ENCODE assay signal across 8 cellular contexts in genomic region chr17:67377727-67378443, GRCh38. TPM values are rescaled to one million over a fixed set of nuclear protein-coding genes. Genes with fewer than 3 reads are reported as not detected.
DNase-seq lines count a peak whose midpoint lies in the region; ATAC-seq and TF ChIP-seq lines count a peak whose summit lies in the region.

No MANE protein-coding gene starts in this region.

- peak overlapping the region; percentile 96 for H3K4me2 ChIP-seq in parathyroid adenoma (ENCODE audit: low read length)

- peak overlapping the region; percentile 82 for H3K27ac ChIP-seq in RWPE2 (ENCODE audit: poor library complexity, severe bottlenecking)
- peak overlapping the region; percentile 68 for H3K27ac ChIP-seq in parathyroid adenoma

- H3K9ac ChIP-seq in parathyroid adenoma: peak overlapping the region; percentile 44

- DNase-seq in NCI-H1436 (lab: John Stamatoyannopoulos, UW) (peak; percentile 13), NCI-H1436 treated with DMSO at 0.1 percent for 48 hours (lab: John Stamatoyannopoulos, UW) (no peak), RWPE2 (ENCODE audit: low spot score) (no peak), Right ventricle myocardium inferior (ENCODE audit: missing footprints) (peak; percentile 85), mesenteric fat pad (ENCODE audit: low spot score) (no peak)
- DNase-seq in activated naive CD4-positive, alpha-beta T cell treated with anti-CD3 and anti-CD28 coated beads, Interleukin-2, amount 50 U/mL, for 72 hours (ENCODE audit: low spot score in 2 of 2): peak; percentile 60 to 77

- peaks cover 6% of the 10 kb centered on the region for H3K4me1 ChIP-seq in RWPE2 (ENCODE audit: insufficient read depth, poor library complexity, severe bottlenecking)
- H3K4me1 ChIP-seq in parathyroid adenoma: peaks cover 7% of the 10 kb centered on the region

- H2AFZ ChIP-seq in parathyroid adenoma: peak overlapping the region; percentile 92

- H3K4me3 ChIP-seq in RWPE2 (ENCODE audit: severe bottlenecking) (peak overlapping the region; percentile 60), parathyroid adenoma (ENCODE audit: low read depth, low read length) (peak overlapping the region; percentile 78)

- ATAC-seq in HG03135 (IDR thresholded peaks at IDR 0.05; ENCODE audit: unreplicated experiment) (peak; percentile 10), RWPE2 (ENCODE audit: low read depth) (peak; percentile 7; the same call in 2 of the 3 replicates), Right ventricle myocardium inferior (peak; percentile 35)
- ATAC-seq in activated naive CD4-positive, alpha-beta T cell treated with anti-CD3 and anti-CD28 coated beads, Interleukin-2, amount 50 U/mL, for 72 hours: peak; percentile 24 to 25

- no peaks in the 10 kb centered on the region for H3K9me3 ChIP-seq in RWPE2 (ENCODE audit: severe bottlenecking)
- no peaks in the 10 kb centered on the region for H3K9me3 ChIP-seq in parathyroid adenoma (ENCODE audit: control insufficient read depth, low read length)

- H3K36me3 ChIP-seq in RWPE2 (ENCODE audit: low read depth): peaks cover 21% of the 10 kb centered on the region
- no peaks in the 10 kb centered on the region for H3K36me3 ChIP-seq in parathyroid adenoma (ENCODE audit: control insufficient read depth, insufficient read depth, low read length)

- no peak for TF ChIP-seq CTCF in RWPE2 (IDR thresholded peaks at IDR 0.05; ENCODE audit: poor library complexity, severe bottlenecking)
- peak; percentile 37 for TF ChIP-seq CTCF in parathyroid adenoma (IDR thresholded peaks at IDR 0.05)

- intact Hi-C loops in Right ventricle myocardium inferior (cut with DNase I): loop anchor here (1.0 to 5.0 kb wide), 5 partner anchors 97 to 251 kb away; no protein-coding TSS in a partner anchor

- H3K27me3 ChIP-seq in RWPE2 (ENCODE audit: insufficient read depth, poor library complexity, severe bottlenecking): no peaks in the 10 kb centered on the region
- no peaks in the 10 kb centered on the region for H3K27me3 ChIP-seq in parathyroid adenoma (ENCODE audit: control insufficient read depth, insufficient read depth, low read length)

- peak overlapping the region; percentile 55 to 90 for H3K27ac Mint-ChIP-seq in activated naive CD4-positive, alpha-beta T cell treated with anti-CD3 and anti-CD28 coated beads, Interleukin-2, amount 50 U/mL, for 72 hours

- no peaks in the 10 kb centered on the region for H3K9me3 Mint-ChIP-seq in activated naive CD4-positive, alpha-beta T cell treated with anti-CD3 and anti-CD28 coated beads, Interleukin-2, amount 50 U/mL, for 72 hours

- no peaks in the 10 kb centered on the region for H3K79me2 ChIP-seq in parathyroid adenoma

- H3K36me3 Mint-ChIP-seq in activated naive CD4-positive, alpha-beta T cell treated with anti-CD3 and anti-CD28 coated beads, Interleukin-2, amount 50 U/mL, for 72 hours: peaks cover 12 to 21% of the 10 kb centered on the region in 2 donors

RNA-seq across cellular contexts. Expression of gene PITPNC1, which starts 0.8 kb away (rescaled TPM):
- 10 to 100 TPM; 56.8 to 65.3 TPM for total RNA-seq in activated naive CD4-positive, alpha-beta T cell treated with anti-CD3 and anti-CD28 coated beads, Interleukin-2, amount 50 U/mL, for 72 hours
- total RNA-seq in Right ventricle myocardium inferior (13.8 TPM), mesenteric fat pad (47.1 TPM)

RNA-seq across cellular contexts. Expression of gene PSMD12, which starts 11.5 kb away (rescaled TPM):
- total RNA-seq in activated naive CD4-positive, alpha-beta T cell treated with anti-CD3 and anti-CD28 coated beads, Interleukin-2, amount 50 U/mL, for 72 hours: 10 to 100 TPM; 79.7 to 92.9 TPM
- total RNA-seq in Right ventricle myocardium inferior (45.5 TPM), mesenteric fat pad (56.2 TPM)

Comparison
In these comparisons a context has a peak if more than half of its experiments do, and no peak if none do; other contexts are left out.
1. DNase-seq: peak in NCI-H1436 (single experiment), activated naive CD4-positive, alpha-beta T cell treated with anti-CD3 and anti-CD28 coated beads, Interleukin-2, amount 50 U/mL, for 72 hours (2 of 2) and Right ventricle myocardium inferior (single experiment); none in NCI-H1436 treated with DMSO at 0.1 percent for 48 hours (single experiment), RWPE2 (single experiment) and mesenteric fat pad (single experiment).
2. Peak in every context shown above with its lines, with median percentiles within 50 percentile points of each other: ATAC-seq.